Comparison of ENCODE assay signal across 1 cellular context in genomic region chr13:40777166-40777956, GRCh38.
TF ChIP-seq lines count a peak whose summit lies in the region.

No MANE protein-coding gene starts in this region.

TF ChIP-seq in neural cell, 6 proteins besides CTCF, POLR2A, EP300 and RAD21:
- no peak for TF ChIP-seq REST (IDR thresholded peaks at IDR 0.05; ENCODE audit: borderline replicate concordance)
- TF ChIP-seq SMC3 (conservative IDR thresholded peaks at IDR 0.05; ENCODE audit: poor library complexity): peak; percentile 16
